In the genomic region with DNA sequence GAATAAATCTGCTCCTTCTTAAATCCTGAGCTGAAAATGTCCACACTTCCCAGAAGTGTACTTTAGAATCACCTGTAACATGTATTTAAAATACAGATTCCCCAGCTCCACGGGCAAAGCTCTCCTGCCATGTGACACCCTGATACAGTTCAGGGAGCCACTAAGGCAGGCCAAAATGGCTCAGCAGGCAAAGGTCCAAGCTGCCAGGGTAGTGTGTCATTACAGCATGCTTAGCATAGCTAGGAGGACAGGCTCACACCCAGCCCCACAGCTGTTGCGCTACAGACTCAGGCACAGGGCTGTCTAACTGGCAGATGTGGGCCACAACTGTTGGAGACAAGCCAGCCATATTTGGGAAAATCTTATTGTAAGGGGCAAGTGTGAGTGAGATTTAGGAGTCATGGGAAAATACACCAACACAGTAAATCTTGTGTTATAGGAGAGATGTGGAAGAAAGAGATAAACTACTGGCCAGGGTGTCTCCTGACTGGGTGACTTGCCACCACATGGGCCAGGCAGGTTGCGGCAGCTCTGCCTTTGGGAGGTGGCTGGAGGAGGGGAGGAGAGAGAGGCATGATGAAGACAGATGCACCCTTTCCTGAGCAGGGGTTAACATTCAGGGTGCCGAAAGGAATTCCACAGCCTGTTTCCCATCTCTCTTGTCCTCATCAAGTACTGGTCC, we compare ENCODE assay signal across 1 cellular context.
TF ChIP-seq lines count a peak whose summit lies in the region.

No MANE protein-coding gene starts in this region.

TF ChIP-seq in HepG2, 621 proteins besides CTCF, POLR2A, EP300 and RAD21 (continued from another document):
- TF ChIP-seq SRSF9 (IDR thresholded peaks at IDR 0.05; ENCODE audit: borderline replicate concordance, insufficient read depth, low read depth, low read length, poor library complexity, severe bottlenecking) = no peak
- TF ChIP-seq, protein P1, sequence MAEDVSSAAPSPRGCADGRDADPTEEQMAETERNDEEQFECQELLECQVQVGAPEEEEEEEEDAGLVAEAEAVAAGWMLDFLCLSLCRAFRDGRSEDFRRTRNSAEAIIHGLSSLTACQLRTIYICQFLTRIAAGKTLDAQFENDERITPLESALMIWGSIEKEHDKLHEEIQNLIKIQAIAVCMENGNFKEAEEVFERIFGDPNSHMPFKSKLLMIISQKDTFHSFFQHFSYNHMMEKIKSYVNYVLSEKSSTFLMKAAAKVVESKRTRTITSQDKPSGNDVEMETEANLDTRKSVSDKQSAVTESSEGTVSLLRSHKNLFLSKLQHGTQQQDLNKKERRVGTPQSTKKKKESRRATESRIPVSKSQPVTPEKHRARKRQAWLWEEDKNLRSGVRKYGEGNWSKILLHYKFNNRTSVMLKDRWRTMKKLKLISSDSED (CRISPR knock-in tag; IDR thresholded peaks at IDR 0.05) = no peak
- TF ChIP-seq, protein P2, sequence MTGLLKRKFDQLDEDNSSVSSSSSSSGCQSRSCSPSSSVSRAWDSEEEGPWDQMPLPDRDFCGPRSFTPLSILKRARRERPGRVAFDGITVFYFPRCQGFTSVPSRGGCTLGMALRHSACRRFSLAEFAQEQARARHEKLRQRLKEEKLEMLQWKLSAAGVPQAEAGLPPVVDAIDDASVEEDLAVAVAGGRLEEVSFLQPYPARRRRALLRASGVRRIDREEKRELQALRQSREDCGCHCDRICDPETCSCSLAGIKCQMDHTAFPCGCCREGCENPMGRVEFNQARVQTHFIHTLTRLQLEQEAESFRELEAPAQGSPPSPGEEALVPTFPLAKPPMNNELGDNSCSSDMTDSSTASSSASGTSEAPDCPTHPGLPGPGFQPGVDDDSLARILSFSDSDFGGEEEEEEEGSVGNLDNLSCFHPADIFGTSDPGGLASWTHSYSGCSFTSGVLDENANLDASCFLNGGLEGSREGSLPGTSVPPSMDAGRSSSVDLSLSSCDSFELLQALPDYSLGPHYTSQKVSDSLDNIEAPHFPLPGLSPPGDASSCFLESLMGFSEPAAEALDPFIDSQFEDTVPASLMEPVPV (CRISPR knock-in tag; IDR thresholded peaks at IDR 0.05) = no peak
- no peak for TF ChIP-seq ZNF589 (CRISPR knock-in tag; conservative IDR thresholded peaks at IDR 0.05)
- TF ChIP-seq STAT5B (CRISPR knock-in tag; IDR thresholded peaks at IDR 0.05) = no peak
- no peak for TF ChIP-seq GFI1 (CRISPR knock-in tag; IDR thresholded peaks at IDR 0.05; ENCODE audit: borderline replicate concordance)
